Comparison of ENCODE assay signal across 1 cellular context in the genomic region with DNA sequence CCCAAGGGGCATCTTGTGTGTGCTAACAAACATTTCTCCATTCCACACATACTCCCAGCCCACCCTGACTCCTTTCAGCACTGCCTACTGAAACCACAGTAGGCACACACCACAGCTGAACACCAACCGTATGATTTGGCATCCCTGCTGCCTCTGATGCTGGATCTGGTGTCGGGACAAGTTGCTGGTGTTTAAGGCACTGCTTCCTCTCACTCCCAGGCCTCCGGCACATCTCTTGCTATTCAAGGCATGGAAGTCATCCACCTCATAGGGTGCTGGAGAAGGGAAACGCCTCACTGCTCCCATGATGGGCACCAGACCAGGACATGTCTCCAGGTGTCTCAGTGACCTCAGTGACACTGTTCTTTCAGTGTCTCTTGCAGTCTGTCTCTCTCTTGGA.
TF ChIP-seq lines count a peak whose summit lies in the region.

No MANE protein-coding gene starts in this region.

TF ChIP-seq in WTC11, 78 proteins besides CTCF, POLR2A, EP300 and RAD21 (continued from another document):
- TF ChIP-seq, protein P1, sequence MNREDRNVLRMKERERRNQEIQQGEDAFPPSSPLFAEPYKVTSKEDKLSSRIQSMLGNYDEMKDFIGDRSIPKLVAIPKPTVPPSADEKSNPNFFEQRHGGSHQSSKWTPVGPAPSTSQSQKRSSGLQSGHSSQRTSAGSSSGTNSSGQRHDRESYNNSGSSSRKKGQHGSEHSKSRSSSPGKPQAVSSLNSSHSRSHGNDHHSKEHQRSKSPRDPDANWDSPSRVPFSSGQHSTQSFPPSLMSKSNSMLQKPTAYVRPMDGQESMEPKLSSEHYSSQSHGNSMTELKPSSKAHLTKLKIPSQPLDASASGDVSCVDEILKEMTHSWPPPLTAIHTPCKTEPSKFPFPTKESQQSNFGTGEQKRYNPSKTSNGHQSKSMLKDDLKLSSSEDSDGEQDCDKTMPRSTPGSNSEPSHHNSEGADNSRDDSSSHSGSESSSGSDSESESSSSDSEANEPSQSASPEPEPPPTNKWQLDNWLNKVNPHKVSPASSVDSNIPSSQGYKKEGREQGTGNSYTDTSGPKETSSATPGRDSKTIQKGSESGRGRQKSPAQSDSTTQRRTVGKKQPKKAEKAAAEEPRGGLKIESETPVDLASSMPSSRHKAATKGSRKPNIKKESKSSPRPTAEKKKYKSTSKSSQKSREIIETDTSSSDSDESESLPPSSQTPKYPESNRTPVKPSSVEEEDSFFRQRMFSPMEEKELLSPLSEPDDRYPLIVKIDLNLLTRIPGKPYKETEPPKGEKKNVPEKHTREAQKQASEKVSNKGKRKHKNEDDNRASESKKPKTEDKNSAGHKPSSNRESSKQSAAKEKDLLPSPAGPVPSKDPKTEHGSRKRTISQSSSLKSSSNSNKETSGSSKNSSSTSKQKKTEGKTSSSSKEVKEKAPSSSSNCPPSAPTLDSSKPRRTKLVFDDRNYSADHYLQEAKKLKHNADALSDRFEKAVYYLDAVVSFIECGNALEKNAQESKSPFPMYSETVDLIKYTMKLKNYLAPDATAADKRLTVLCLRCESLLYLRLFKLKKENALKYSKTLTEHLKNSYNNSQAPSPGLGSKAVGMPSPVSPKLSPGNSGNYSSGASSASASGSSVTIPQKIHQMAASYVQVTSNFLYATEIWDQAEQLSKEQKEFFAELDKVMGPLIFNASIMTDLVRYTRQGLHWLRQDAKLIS (CRISPR knock-in tag; IDR thresholded peaks at IDR 0.05; ENCODE audit: borderline replicate concordance): no peak
- no peak for TF ChIP-seq JAZF1 (CRISPR knock-in tag; IDR thresholded peaks at IDR 0.05)
- TF ChIP-seq TEAD1 (CRISPR knock-in tag; IDR thresholded peaks at IDR 0.05): no peak
- TF ChIP-seq ZNF219 (CRISPR knock-in tag; IDR thresholded peaks at IDR 0.05; ENCODE audit: borderline replicate concordance): no peak
- TF ChIP-seq, protein P2, sequence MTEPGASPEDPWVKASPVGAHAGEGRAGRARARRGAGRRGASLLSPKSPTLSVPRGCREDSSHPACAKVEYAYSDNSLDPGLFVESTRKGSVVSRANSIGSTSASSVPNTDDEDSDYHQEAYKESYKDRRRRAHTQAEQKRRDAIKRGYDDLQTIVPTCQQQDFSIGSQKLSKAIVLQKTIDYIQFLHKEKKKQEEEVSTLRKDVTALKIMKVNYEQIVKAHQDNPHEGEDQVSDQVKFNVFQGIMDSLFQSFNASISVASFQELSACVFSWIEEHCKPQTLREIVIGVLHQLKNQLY (CRISPR knock-in tag; IDR thresholded peaks at IDR 0.05): no peak
- TF ChIP-seq MYBL2 (CRISPR knock-in tag; IDR thresholded peaks at IDR 0.05): no peak
- TF ChIP-seq, protein P3, sequence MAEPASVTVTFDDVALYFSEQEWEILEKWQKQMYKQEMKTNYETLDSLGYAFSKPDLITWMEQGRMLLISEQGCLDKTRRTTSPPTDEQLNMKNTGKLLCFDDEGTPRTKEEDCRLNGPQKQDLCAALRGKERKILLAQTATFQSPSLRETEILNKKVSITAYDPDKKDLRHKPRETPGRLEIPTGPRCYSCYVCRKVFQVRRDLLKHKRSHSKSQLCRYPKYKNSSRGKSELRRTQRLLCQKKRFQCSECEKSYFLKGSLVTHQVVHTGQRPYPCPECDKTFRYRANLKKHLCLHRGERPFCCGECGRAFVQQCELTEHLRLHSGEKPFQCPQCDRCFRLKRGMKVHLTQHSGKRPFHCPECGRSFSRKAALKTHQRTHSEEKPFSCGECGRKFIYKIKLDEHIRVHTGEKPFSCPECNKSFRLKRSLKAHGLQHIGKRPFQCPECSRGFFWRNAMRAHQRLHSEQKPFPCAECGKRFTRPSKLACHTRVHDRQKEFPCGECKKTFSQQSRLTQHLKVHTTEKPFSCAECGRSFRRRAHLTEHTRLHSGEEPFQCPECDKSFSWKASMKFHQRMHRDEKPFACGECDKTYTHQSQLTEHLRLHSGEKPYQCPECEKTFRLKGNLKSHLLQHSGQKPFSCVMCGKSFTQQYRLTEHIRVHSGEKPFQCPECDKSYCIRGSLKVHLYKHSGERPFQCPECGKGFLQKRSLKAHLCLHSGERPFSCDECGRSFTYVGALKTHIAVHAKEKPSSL (CRISPR knock-in tag; conservative IDR thresholded peaks at IDR 0.05): no peak
- TF ChIP-seq TEAD4 (CRISPR knock-in tag; IDR thresholded peaks at IDR 0.05): no peak
- TF ChIP-seq, protein P4, sequence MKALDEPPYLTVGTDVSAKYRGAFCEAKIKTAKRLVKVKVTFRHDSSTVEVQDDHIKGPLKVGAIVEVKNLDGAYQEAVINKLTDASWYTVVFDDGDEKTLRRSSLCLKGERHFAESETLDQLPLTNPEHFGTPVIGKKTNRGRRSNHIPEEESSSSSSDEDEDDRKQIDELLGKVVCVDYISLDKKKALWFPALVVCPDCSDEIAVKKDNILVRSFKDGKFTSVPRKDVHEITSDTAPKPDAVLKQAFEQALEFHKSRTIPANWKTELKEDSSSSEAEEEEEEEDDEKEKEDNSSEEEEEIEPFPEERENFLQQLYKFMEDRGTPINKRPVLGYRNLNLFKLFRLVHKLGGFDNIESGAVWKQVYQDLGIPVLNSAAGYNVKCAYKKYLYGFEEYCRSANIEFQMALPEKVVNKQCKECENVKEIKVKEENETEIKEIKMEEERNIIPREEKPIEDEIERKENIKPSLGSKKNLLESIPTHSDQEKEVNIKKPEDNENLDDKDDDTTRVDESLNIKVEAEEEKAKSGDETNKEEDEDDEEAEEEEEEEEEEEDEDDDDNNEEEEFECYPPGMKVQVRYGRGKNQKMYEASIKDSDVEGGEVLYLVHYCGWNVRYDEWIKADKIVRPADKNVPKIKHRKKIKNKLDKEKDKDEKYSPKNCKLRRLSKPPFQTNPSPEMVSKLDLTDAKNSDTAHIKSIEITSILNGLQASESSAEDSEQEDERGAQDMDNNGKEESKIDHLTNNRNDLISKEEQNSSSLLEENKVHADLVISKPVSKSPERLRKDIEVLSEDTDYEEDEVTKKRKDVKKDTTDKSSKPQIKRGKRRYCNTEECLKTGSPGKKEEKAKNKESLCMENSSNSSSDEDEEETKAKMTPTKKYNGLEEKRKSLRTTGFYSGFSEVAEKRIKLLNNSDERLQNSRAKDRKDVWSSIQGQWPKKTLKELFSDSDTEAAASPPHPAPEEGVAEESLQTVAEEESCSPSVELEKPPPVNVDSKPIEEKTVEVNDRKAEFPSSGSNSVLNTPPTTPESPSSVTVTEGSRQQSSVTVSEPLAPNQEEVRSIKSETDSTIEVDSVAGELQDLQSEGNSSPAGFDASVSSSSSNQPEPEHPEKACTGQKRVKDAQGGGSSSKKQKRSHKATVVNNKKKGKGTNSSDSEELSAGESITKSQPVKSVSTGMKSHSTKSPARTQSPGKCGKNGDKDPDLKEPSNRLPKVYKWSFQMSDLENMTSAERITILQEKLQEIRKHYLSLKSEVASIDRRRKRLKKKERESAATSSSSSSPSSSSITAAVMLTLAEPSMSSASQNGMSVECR (CRISPR knock-in tag; IDR thresholded peaks at IDR 0.05; ENCODE audit: borderline replicate concordance): no peak
- TF ChIP-seq CREM (CRISPR knock-in tag; IDR thresholded peaks at IDR 0.05): no peak
- TF ChIP-seq, protein P5, sequence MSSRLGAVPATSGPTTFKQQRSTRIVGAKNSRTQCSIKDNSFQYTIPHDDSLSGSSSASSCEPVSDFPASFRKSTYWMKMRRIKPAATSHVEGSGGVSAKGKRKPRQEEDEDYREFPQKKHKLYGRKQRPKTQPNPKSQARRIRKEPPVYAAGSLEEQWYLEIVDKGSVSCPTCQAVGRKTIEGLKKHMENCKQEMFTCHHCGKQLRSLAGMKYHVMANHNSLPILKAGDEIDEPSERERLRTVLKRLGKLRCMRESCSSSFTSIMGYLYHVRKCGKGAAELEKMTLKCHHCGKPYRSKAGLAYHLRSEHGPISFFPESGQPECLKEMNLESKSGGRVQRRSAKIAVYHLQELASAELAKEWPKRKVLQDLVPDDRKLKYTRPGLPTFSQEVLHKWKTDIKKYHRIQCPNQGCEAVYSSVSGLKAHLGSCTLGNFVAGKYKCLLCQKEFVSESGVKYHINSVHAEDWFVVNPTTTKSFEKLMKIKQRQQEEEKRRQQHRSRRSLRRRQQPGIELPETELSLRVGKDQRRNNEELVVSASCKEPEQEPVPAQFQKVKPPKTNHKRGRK (CRISPR knock-in tag; IDR thresholded peaks at IDR 0.05; ENCODE audit: borderline replicate concordance): no peak
- TF ChIP-seq, protein P6, sequence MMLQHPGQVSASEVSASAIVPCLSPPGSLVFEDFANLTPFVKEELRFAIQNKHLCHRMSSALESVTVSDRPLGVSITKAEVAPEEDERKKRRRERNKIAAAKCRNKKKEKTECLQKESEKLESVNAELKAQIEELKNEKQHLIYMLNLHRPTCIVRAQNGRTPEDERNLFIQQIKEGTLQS (CRISPR knock-in tag; conservative IDR thresholded peaks at IDR 0.05): no peak
